7 cellular contexts compared by ENCODE assay signal in the genomic region with DNA sequence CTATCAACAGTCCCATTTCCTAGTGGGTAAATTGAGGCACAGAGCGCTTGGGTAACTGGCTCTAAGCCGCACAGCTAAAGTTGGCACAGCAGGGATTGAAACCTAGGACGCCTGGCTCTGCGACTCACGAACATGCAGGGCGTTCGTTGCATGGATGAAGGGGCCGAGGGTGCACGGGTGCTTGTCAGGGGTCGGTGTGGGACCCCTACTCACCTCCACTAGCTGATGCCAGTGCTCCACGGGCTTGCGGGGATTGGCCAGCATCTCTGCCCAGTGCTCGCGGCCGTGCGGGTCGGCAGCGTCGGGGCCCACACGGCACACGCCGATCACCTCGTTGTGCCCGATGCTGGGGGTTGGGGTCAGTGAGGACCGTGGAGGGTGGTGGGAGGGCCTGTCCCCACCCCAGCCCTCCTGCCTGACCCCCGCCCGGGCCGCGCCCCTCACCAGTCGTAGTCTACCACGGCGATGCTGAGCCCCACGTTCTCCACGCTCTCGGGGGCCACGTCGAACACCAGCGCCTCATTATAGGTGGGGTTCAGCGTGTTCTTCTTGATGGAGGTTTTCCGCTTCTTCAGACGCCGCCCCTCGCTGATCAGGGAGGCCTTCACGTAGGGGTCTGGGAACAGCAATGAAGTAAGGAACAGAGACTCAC. TPM values are rescaled to one million over a fixed set of nuclear protein-coding genes. Genes with fewer than 3 reads are reported as not detected.
"Had no signal": no experiment of that assay in that cellular context is flagged by ENCODE, and none has a peak within 500 bp of the region (broad histone marks: within the 10 kb centered on the region; RNA-seq: fewer than 3 reads in every experiment).

No MANE protein-coding gene starts in this region.

- H3K9ac ChIP-seq: GM23248 had no signal

- DNase-seq: GM23248, GOT3, H9, HCEC 1CT, IMR-90 had no signal

- H3K27ac Mint-ChIP-seq: H9 had no signal

- H3K9me3 Mint-ChIP-seq: H9 had no signal

- H3K4me3 Mint-ChIP-seq: H9 had no signal

- H3K27ac ChIP-seq: GM23248 had no signal

- H2AFZ ChIP-seq: GM23248 had no signal

- H3K4me3 ChIP-seq: GM23248, K562 had no signal

RNA-seq across cellular contexts. Expression of gene SYT3, which starts 14.6 kb away (rescaled TPM):
- total RNA-seq: GM23248, HT-29, IMR-90 had no signal
- polyA plus RNA-seq: GM23248 had no signal

RNA-seq across cellular contexts. Expression of gene C19orf81, which starts 24.2 kb away (rescaled TPM):
- total RNA-seq: GM23248, HT-29, IMR-90 had no signal

RNA-seq across cellular contexts. Expression of gene LRRC4B, which starts 56.8 kb away (rescaled TPM):
- total RNA-seq: GM23248, HT-29, IMR-90 had no signal
- polyA plus RNA-seq: GM23248 had no signal
